Comparison of ENCODE assay signal across 8 cellular contexts in genomic region chr12:53726342-53726741, GRCh38. TPM values are rescaled to one million over a fixed set of nuclear protein-coding genes. Genes with fewer than 3 reads are reported as not detected.
DNase-seq lines count a peak whose midpoint lies in the region; ATAC-seq and TF ChIP-seq lines count a peak whose summit lies in the region.

No MANE protein-coding gene starts in this region.

- ATAC-seq in left ventricle myocardium superior, result no peak
- no peak for ATAC-seq in activated naive CD8-positive, alpha-beta T cell treated with anti-CD3 and anti-CD28 coated beads, Interleukin-2, amount 10 ng/mL, durations not matched to agents 7 days and 5 days (ENCODE audit: low read depth)
- peak in 1 of 4 donors; percentile 3 for ATAC-seq in right lobe of liver
- no peak for ATAC-seq in upper lobe of right lung
- no peak for ATAC-seq in GM18511 (IDR thresholded peaks at IDR 0.05; ENCODE audit: unreplicated experiment)

- peaks cover 19% of the 10 kb centered on the region for H3K36me3 ChIP-seq in cardiac muscle cell
- H3K36me3 ChIP-seq in right lobe of liver, result peaks cover 0 to 38% (median 14%) of the 10 kb centered on the region in 4 donors
- H3K36me3 ChIP-seq in upper lobe of right lung, result peaks cover 35% of the 10 kb centered on the region

- intact Hi-C loops in left ventricle myocardium superior (cut with micrococcal nuclease), result no loop called here
- intact Hi-C loops in right lobe of liver (cut with DNase I), result no loop called here
- intact Hi-C loops in upper lobe of right lung (cut with DNase I), result no loop called here

- no peaks in the 10 kb centered on the region for H3K9me3 Mint-ChIP-seq in activated naive CD8-positive, alpha-beta T cell treated with anti-CD3 and anti-CD28 coated beads, Interleukin-2, amount 10 ng/mL, durations not matched to agents 7 days and 5 days

- peaks cover 15% of the 10 kb centered on the region for H3K4me1 Mint-ChIP-seq in activated naive CD8-positive, alpha-beta T cell treated with anti-CD3 and anti-CD28 coated beads, Interleukin-2, amount 10 ng/mL, durations not matched to agents 7 days and 5 days

- DNase-seq in cardiac muscle cell (ENCODE audit: low read depth in 1 of 2, low spot score in 1 of 2) (no peak), left ventricle myocardium superior (no peak), right lobe of liver (no peak), upper lobe of right lung (no peak), NCI-H345 treated with DMSO at 0.1 percent for 48 hours (lab: John Stamatoyannopoulos, UW; ENCODE audit: unreplicated experiment) (no peak)
- DNase-seq in activated naive CD8-positive, alpha-beta T cell treated with anti-CD3 and anti-CD28 coated beads, Interleukin-2, amount 10 ng/mL, durations not matched to agents 7 days and 5 days, result peak; percentile 21
- no peak for DNase-seq in stimulated activated CD4-positive, alpha-beta T cell treated with anti-CD3 and anti-CD28 coated beads, Interleukin-2, amount 100 ng/mL, for 24 hours

- H3K27ac ChIP-seq in cardiac muscle cell (no peak overlapping the region), right lobe of liver (no peak overlapping the region), upper lobe of right lung (peak overlapping the region; percentile 88)

- H3K4me1 ChIP-seq in cardiac muscle cell (ENCODE audit: low read depth), result peaks cover 8% of the 10 kb centered on the region
- peaks cover 0 to 13% (median 4%) of the 10 kb centered on the region in 4 donors for H3K4me1 ChIP-seq in right lobe of liver
- peaks cover 21% of the 10 kb centered on the region for H3K4me1 ChIP-seq in upper lobe of right lung

- peak overlapping the region; percentile 94 for H3K4me3 Mint-ChIP-seq in activated naive CD8-positive, alpha-beta T cell treated with anti-CD3 and anti-CD28 coated beads, Interleukin-2, amount 10 ng/mL, durations not matched to agents 7 days and 5 days

- no peaks in the 10 kb centered on the region for H3K27me3 Mint-ChIP-seq in activated naive CD8-positive, alpha-beta T cell treated with anti-CD3 and anti-CD28 coated beads, Interleukin-2, amount 10 ng/mL, durations not matched to agents 7 days and 5 days

- H3K27ac Mint-ChIP-seq in activated naive CD8-positive, alpha-beta T cell treated with anti-CD3 and anti-CD28 coated beads, Interleukin-2, amount 10 ng/mL, durations not matched to agents 7 days and 5 days, result peak overlapping the region; percentile 94

- POLR2A ChIA-PET in activated naive CD8-positive, alpha-beta T cell treated with anti-CD3 and anti-CD28 coated beads, Interleukin-2, amount 10 ng/mL, durations not matched to agents 7 days and 5 days (lab: Charles Lee), result no interaction called here

- H3K27me3 ChIP-seq in cardiac muscle cell (no peaks in the 10 kb centered on the region), right lobe of liver (no peaks in the 10 kb centered on the region), upper lobe of right lung (no peaks in the 10 kb centered on the region)

- H3K4me3 ChIP-seq in cardiac muscle cell (peak overlapping the region; percentile 85), right lobe of liver (peak overlapping the region; percentile 83 to 87 (median 83)), upper lobe of right lung (peak overlapping the region; percentile 89)

- TF ChIP-seq POLR2A in right lobe of liver (IDR thresholded peaks at IDR 0.05), result no peak

- H3K36me3 Mint-ChIP-seq in activated naive CD8-positive, alpha-beta T cell treated with anti-CD3 and anti-CD28 coated beads, Interleukin-2, amount 10 ng/mL, durations not matched to agents 7 days and 5 days, result no peaks in the 10 kb centered on the region

- TF ChIP-seq CTCF in cardiac muscle cell (IDR thresholded peaks at IDR 0.05; ENCODE audit: low read depth, low read length) (no peak), right lobe of liver (IDR thresholded peaks at IDR 0.05) (no peak), upper lobe of right lung (IDR thresholded peaks at IDR 0.05) (no peak)

- H3K9me3 ChIP-seq in cardiac muscle cell (ENCODE audit: low read depth), result no peaks in the 10 kb centered on the region
- H3K9me3 ChIP-seq in right lobe of liver, result no peaks in the 10 kb centered on the region
- H3K9me3 ChIP-seq in upper lobe of right lung, result no peaks in the 10 kb centered on the region

- 17% methylated on average over 2 of the region's 2 CpGs for WGBS in right lobe of liver (ENCODE audit: insufficient coverage, low coverage, low lambda C conversion rate, missing lambda C conversion rate)

RNA-seq across cellular contexts. Expression of gene CALCOCO1, which starts 0.9 kb away (rescaled TPM):
- total RNA-seq in cardiac muscle cell (116 and 187 TPM in 2 replicates), left ventricle myocardium superior (210 TPM), right lobe of liver (10 to 100 TPM; 25.4 to 53.7 (median 34.2) TPM), upper lobe of right lung (191 TPM)
- polyA plus RNA-seq in cardiac muscle cell, result 128 and 176 TPM in 2 replicates
- total RNA-seq in activated naive CD8-positive, alpha-beta T cell treated with anti-CD3 and anti-CD28 coated beads, Interleukin-2, amount 10 ng/mL, durations not matched to agents 7 days and 5 days, result 10 to 100 TPM; 83.6 to 91.1 TPM

RNA-seq across cellular contexts. Expression of gene CISTR, which starts 25.4 kb away (rescaled TPM):
- not detected in 2 replicates for total RNA-seq in cardiac muscle cell
- 0.34 and 0.55 TPM in 2 replicates for polyA plus RNA-seq in cardiac muscle cell
- total RNA-seq in left ventricle myocardium superior, result 2.4 TPM
- total RNA-seq in activated naive CD8-positive, alpha-beta T cell treated with anti-CD3 and anti-CD28 coated beads, Interleukin-2, amount 10 ng/mL, durations not matched to agents 7 days and 5 days, result not detected
- total RNA-seq in right lobe of liver, result not detected
- total RNA-seq in upper lobe of right lung, result not detected

RNA-seq across cellular contexts. Expression of gene ATP5MC2, which starts 50.5 kb away (rescaled TPM):
- total RNA-seq in cardiac muscle cell (703 and 923 TPM in 2 replicates), left ventricle myocardium superior (623 TPM), right lobe of liver (100 to 1,000 TPM; 122 to 160 (median 135) TPM), upper lobe of right lung (236 TPM)
- polyA plus RNA-seq in cardiac muscle cell, result 703 and 802 TPM in 2 replicates
- total RNA-seq in activated naive CD8-positive, alpha-beta T cell treated with anti-CD3 and anti-CD28 coated beads, Interleukin-2, amount 10 ng/mL, durations not matched to agents 7 days and 5 days, result 100 to 1,000 TPM; 226 to 241 TPM
